In genomic region chr1:93702102-93702827, GRCh38 we compare ENCODE assay signal across 12 cellular contexts. TPM values are rescaled to one million over a fixed set of nuclear protein-coding genes. Genes with fewer than 3 reads are reported as not detected.
DNase-seq lines count a peak whose midpoint lies in the region; ATAC-seq and TF ChIP-seq lines count a peak whose summit lies in the region.
"Had no signal": no experiment of that assay in that cellular context is flagged by ENCODE, and none has a peak within 500 bp of the region (broad histone marks: within the 10 kb centered on the region; RNA-seq: fewer than 3 reads in every experiment).

No MANE protein-coding gene starts in this region.

- no peaks in the 10 kb centered on the region for H3K27me3 Mint-ChIP-seq in endodermal cell (ENCODE audit: insufficient read depth)
- peaks cover 3% of the 10 kb centered on the region for H3K27me3 Mint-ChIP-seq in activated naive CD8-positive, alpha-beta T cell treated with anti-CD3 and anti-CD28 coated beads, Interleukin-2, amount 50 U/mL, for 24 hours

- H3K27ac ChIP-seq in IMR-90 (ENCODE audit: insufficient read depth, low read length) (peak overlapping the region; percentile 70), endodermal cell (ENCODE audit: low read depth, low read length) (no peak overlapping the region), gastrocnemius medialis (peak overlapping the region; percentile 76 to 93 (median 80)), tibial nerve (peak overlapping the region in 1 of 4 donors; percentile 16)
- H3K27ac ChIP-seq: colonic mucosa, VCaP had no signal

- H3K36me3 Mint-ChIP-seq in endodermal cell (ENCODE audit: low read depth), result no peaks in the 10 kb centered on the region
- no peaks in the 10 kb centered on the region for H3K36me3 Mint-ChIP-seq in activated naive CD8-positive, alpha-beta T cell treated with anti-CD3 and anti-CD28 coated beads, Interleukin-2, amount 50 U/mL, for 24 hours (ENCODE audit: low read depth)

- DNase-seq in IMR-90, result no peak
- no peak for DNase-seq in endodermal cell
- DNase-seq in gastrocnemius medialis, result peak; percentile 80 to 81
- no peak for DNase-seq in NOMO-1 (lab: John Stamatoyannopoulos, UW; ENCODE audit: unreplicated experiment in 2 of 2)
- DNase-seq in tibial nerve (ENCODE audit: low spot score in 2 of 2), result no peak
- DNase-seq in activated naive CD8-positive, alpha-beta T cell treated with anti-CD3 and anti-CD28 coated beads, Interleukin-2, amount 50 U/mL, for 24 hours, result no peak
- DNase-seq: colonic mucosa; stimulated activated naive CD4-positive, alpha-beta T cell treated with Interleukin-2 at 50 U/mL for 16 hours had no signal

- in situ Hi-C loops in IMR-90 (cut with MboI; ENCODE audit: low sequenced_read_pairs), result no loop called here
- in situ Hi-C loops in gastrocnemius medialis (cut with MboI; ENCODE audit: low sequenced_read_pairs in 4 of 4), result no loop called here

- BruUV-seq in IMR-90 (replicated peaks; lab: Mats Ljungman, UMichigan), result no TSS peak

- H3K9me1 ChIP-seq in IMR-90 (ENCODE audit: insufficient read depth, low read length), result peaks cover 27% of the 10 kb centered on the region

- H3K4ac ChIP-seq in IMR-90 (ENCODE audit: low read depth, low read length), result peak overlapping the region; percentile 99

- no peaks in the 10 kb centered on the region for H3K27me3 ChIP-seq in IMR-90 (ENCODE audit: control insufficient read depth, insufficient read depth, low read length)
- H3K27me3 ChIP-seq in endodermal cell (ENCODE audit: control insufficient read depth, insufficient read depth, low read length, poor library complexity, severe bottlenecking), result no peaks in the 10 kb centered on the region
- H3K27me3 ChIP-seq in gastrocnemius medialis, result no peaks in the 10 kb centered on the region
- no peaks in the 10 kb centered on the region for H3K27me3 ChIP-seq in tibial nerve
- H3K27me3 ChIP-seq: colonic mucosa had no signal

- H4K91ac ChIP-seq in IMR-90 (ENCODE audit: insufficient read depth, low read depth, low read length), result peak overlapping the region; percentile 100

- peak overlapping the region; percentile 99 for H2AK5ac ChIP-seq in IMR-90 (ENCODE audit: low read depth, low read length)

- no peak overlapping the region for H3K4me3 Mint-ChIP-seq in endodermal cell
- H3K4me3 Mint-ChIP-seq in activated naive CD8-positive, alpha-beta T cell treated with anti-CD3 and anti-CD28 coated beads, Interleukin-2, amount 50 U/mL, for 24 hours, result no peak overlapping the region

- no peak for TF ChIP-seq RAD21 in IMR-90 (IDR thresholded peaks at IDR 0.05; ENCODE audit: low read length)

- 80% methylated on average over 3 of the region's 9 CpGs; no CpG with 5 or more reads in 1 of the 2 experiments for WGBS in IMR-90 (ENCODE audit: extremely low coverage in 2 of 2, insufficient read length in 1 of 2), 2 experiments
- 86 to 90% methylated on average over 8 to 9 of the region's 9 CpGs for WGBS in endodermal cell (ENCODE audit: insufficient coverage in 1 of 2, insufficient read length in 1 of 2), 2 experiments
- WGBS in tibial nerve, 2 donors, result 83 to 88% methylated on average over 9 of the region's 9 CpGs

- H2BK20ac ChIP-seq in IMR-90 (ENCODE audit: low read depth, low read length), result peak overlapping the region; percentile 100

- POLR2A ChIA-PET in IMR-90 (lab: Charles Lee; ENCODE audit: unreplicated experiment), result no interaction called here

- ATAC-seq in GM18907 (IDR thresholded peaks at IDR 0.05; ENCODE audit: unreplicated experiment), result peak; percentile 39
- ATAC-seq in IMR-90 (ENCODE audit: low read depth), result peak; percentile 13; the same call in 1 of the 2 replicates
- ATAC-seq in gastrocnemius medialis, result peak; percentile 89 to 94
- no peak for ATAC-seq in HG02938 (IDR thresholded peaks at IDR 0.05; ENCODE audit: unreplicated experiment)
- ATAC-seq in activated naive CD8-positive, alpha-beta T cell treated with anti-CD3 and anti-CD28 coated beads, Interleukin-2, amount 50 U/mL, for 24 hours, result no peak
- ATAC-seq: K562 had no signal

- CTCF ChIA-PET in IMR-90 (lab: Yijun Ruan, JAX), result interaction anchor here (0.6 to 0.8 kb wide), 2 partner anchors 48 to 111 kb away, joined by 4 to 5 read pairs; no protein-coding TSS in a partner anchor

- peak overlapping the region; percentile 99 for H2AK9ac ChIP-seq in IMR-90 (replicated peaks; ENCODE audit: low read depth, low read length, poor library complexity)

- H3K4me1 ChIP-seq in IMR-90 (ENCODE audit: control insufficient read depth, insufficient read depth, low read length) (peaks cover 20% of the 10 kb centered on the region), endodermal cell (ENCODE audit: control insufficient read depth, insufficient read depth, low read length) (peaks cover 10% of the 10 kb centered on the region), gastrocnemius medialis (peaks cover 24 to 37% of the 10 kb centered on the region in 2 donors), tibial nerve (peaks cover 0 to 10% (median 3%) of the 10 kb centered on the region in 4 donors)
- H3K4me1 ChIP-seq: colonic mucosa had no signal

- peak overlapping the region; percentile 100 for H2BK5ac ChIP-seq in IMR-90 (ENCODE audit: low read depth, low read length, poor library complexity, severe bottlenecking)

- H3K14ac ChIP-seq in IMR-90 (replicated peaks; ENCODE audit: low read depth, low read length), result peak overlapping the region; percentile 92

- no peaks in the 10 kb centered on the region for H3K9me3 Mint-ChIP-seq in endodermal cell
- no peaks in the 10 kb centered on the region for H3K9me3 Mint-ChIP-seq in activated naive CD8-positive, alpha-beta T cell treated with anti-CD3 and anti-CD28 coated beads, Interleukin-2, amount 50 U/mL, for 24 hours

- H3K56ac ChIP-seq in IMR-90 (ENCODE audit: extremely low read depth, insufficient read depth, low read length), result peak overlapping the region; percentile 79

- intact Hi-C loops in IMR-90 (cut with micrococcal nuclease), result no loop called here
- intact Hi-C loops in gastrocnemius medialis (cut with DNase I; ENCODE audit: low total_unique reads), result no loop called here

- TF ChIP-seq POLR2A in IMR-90 (IDR thresholded peaks at IDR 0.05; ENCODE audit: low read depth, low read length) (no peak; the same call in 1 of the 2 replicates), gastrocnemius medialis (IDR thresholded peaks at IDR 0.05) (peak in 1 of 2 donors; percentile 43), tibial nerve (IDR thresholded peaks at IDR 0.05) (no peak)

- H3K36me3 ChIP-seq in IMR-90 (ENCODE audit: control insufficient read depth, insufficient read depth, low read length) (no peaks in the 10 kb centered on the region), endodermal cell (ENCODE audit: control insufficient read depth, insufficient read depth, low read length) (no peaks in the 10 kb centered on the region), gastrocnemius medialis (no peaks in the 10 kb centered on the region), tibial nerve (no peaks in the 10 kb centered on the region)
- H3K36me3 ChIP-seq: colonic mucosa had no signal

- H2BK120ac ChIP-seq in IMR-90 (ENCODE audit: low read depth, low read length), result peak overlapping the region; percentile 100

- peak overlapping the region; percentile 100 for H2BK15ac ChIP-seq in IMR-90 (ENCODE audit: low read depth, low read length)

- peak overlapping the region; percentile 93 for H3K23ac ChIP-seq in IMR-90 (ENCODE audit: low read depth, low read length)

- TF ChIP-seq CTCF in IMR-90 (conservative IDR thresholded peaks at IDR 0.05; ENCODE audit: low read depth, low read length) (no peak), endodermal cell (conservative IDR thresholded peaks at IDR 0.05) (no peak), gastrocnemius medialis (IDR thresholded peaks at IDR 0.05 in 4 of 5, conservative IDR thresholded peaks at IDR 0.05 in 1 of 5) (no peak), tibial nerve (IDR thresholded peaks at IDR 0.05) (no peak)

- H3K9me3 ChIP-seq in IMR-90 (ENCODE audit: control insufficient read depth, insufficient read depth, low read length), result no peaks in the 10 kb centered on the region
- H3K9me3 ChIP-seq in endodermal cell (ENCODE audit: control insufficient read depth, low read length), result no peaks in the 10 kb centered on the region
- H3K9me3 ChIP-seq in gastrocnemius medialis, result no peaks in the 10 kb centered on the region
- no peaks in the 10 kb centered on the region for H3K9me3 ChIP-seq in tibial nerve
- H3K9me3 ChIP-seq: colonic mucosa had no signal

- dilution Hi-C loops in IMR-90 (cut with HindIII; ENCODE audit: low sequenced_read_pairs, unreplicated experiment), result no loop called here

- peak overlapping the region; percentile 96 to 99 for H4K8ac ChIP-seq in IMR-90 (ENCODE audit: low read depth in 2 of 2, low read length in 2 of 2)

- peak overlapping the region; percentile 80 for H3K18ac ChIP-seq in IMR-90 (ENCODE audit: low read depth, low read length)

- peak overlapping the region; percentile 85 for H4K5ac ChIP-seq in IMR-90 (ENCODE audit: low read depth, low read length)

- H3K4me1 Mint-ChIP-seq in endodermal cell, result peaks cover 34% of the 10 kb centered on the region
- peaks cover 24% of the 10 kb centered on the region for H3K4me1 Mint-ChIP-seq in activated naive CD8-positive, alpha-beta T cell treated with anti-CD3 and anti-CD28 coated beads, Interleukin-2, amount 50 U/mL, for 24 hours

- no peak overlapping the region for H3K4me2 ChIP-seq in IMR-90 (ENCODE audit: low read depth, low read length)

- peak overlapping the region; percentile 79 for H3K27ac Mint-ChIP-seq in endodermal cell
- H3K27ac Mint-ChIP-seq in activated naive CD8-positive, alpha-beta T cell treated with anti-CD3 and anti-CD28 coated beads, Interleukin-2, amount 50 U/mL, for 24 hours, result no peak overlapping the region

- peak overlapping the region; percentile 7; the same call in 1 of the 2 replicates for H3K9ac ChIP-seq in IMR-90 (ENCODE audit: low read depth, low read length)
- H3K9ac ChIP-seq in endodermal cell (ENCODE audit: extremely low read depth, low read length, poor library complexity, severe bottlenecking), result no peak overlapping the region

- H3K4me3 ChIP-seq in IMR-90 (ENCODE audit: insufficient read depth, low read depth, low read length) (no peak overlapping the region), endodermal cell (ENCODE audit: low read length) (no peak overlapping the region), gastrocnemius medialis (no peak overlapping the region), tibial nerve (no peak overlapping the region)
- H3K4me3 ChIP-seq: colonic mucosa, K562 had no signal

- peak overlapping the region; percentile 83 for H2AFZ ChIP-seq in IMR-90 (replicated peaks; ENCODE audit: low read length, poor library complexity)

- no peak for TF ChIP-seq EP300 in tibial nerve (IDR thresholded peaks at IDR 0.05)

- no peaks in the 10 kb centered on the region for H4K20me1 ChIP-seq in IMR-90 (ENCODE audit: insufficient read depth, low read length)

- H3K79me1 ChIP-seq in IMR-90 (ENCODE audit: low read depth in 1 of 2, low read length in 2 of 2), result peaks cover 8 to 16% of the 10 kb centered on the region in 2 experiments; a peak in 2 of 4 replicates

RNA-seq across cellular contexts. Expression of gene BCAR3, which starts 20.6 kb away (rescaled TPM):
- total RNA-seq in IMR-90 (2012; rRNA removed) (46.4 TPM in 2 replicates), endodermal cell (10 to 100 TPM; 32.7 to 48.7 TPM), gastrocnemius medialis (10 to 100 TPM; 17.1 to 25.0 (median 22.9) TPM), tibial nerve (10 to 100 TPM; 26.2 to 41.8 (median 36.5) TPM)
- 41.4 and 47.9 TPM in 2 replicates for polyA plus RNA-seq in IMR-90 (2012; rRNA removed)
- polyA plus RNA-seq in IMR-90 (2012; cell fraction: cytosol; rRNA removed), result 28.9 and 33.4 TPM in 2 replicates
- polyA plus RNA-seq in IMR-90 (2012; cell fraction: nucleus; rRNA removed; ENCODE audit: low replicate concordance), result 41.5 and 54.4 TPM in 2 replicates
- polyA plus RNA-seq in endodermal cell (2013, experiment 1 of 2), result 23.9 TPM
- polyA plus RNA-seq in endodermal cell (2013, experiment 2 of 2), result 30.7 TPM

Comparison
In these comparisons a context has a peak if more than half of its experiments do, and no peak if none do; other contexts are left out.
1. ATAC-seq: peak in GM18907 (single experiment), IMR-90 (single experiment) and gastrocnemius medialis (2 of 2); none in HG02938 (single experiment) and activated naive CD8-positive, alpha-beta T cell treated with anti-CD3 and anti-CD28 coated beads, Interleukin-2, amount 50 U/mL, for 24 hours (single experiment).
2. DNase-seq: peak in gastrocnemius medialis (2 of 2); none in IMR-90 (single experiment), endodermal cell (single experiment), NOMO-1 (0 of 2), tibial nerve (0 of 2) and activated naive CD8-positive, alpha-beta T cell treated with anti-CD3 and anti-CD28 coated beads, Interleukin-2, amount 50 U/mL, for 24 hours (single experiment).